1 cellular context compared by ENCODE assay signal in genomic region chr20:45080867-45081616, GRCh38.
TF ChIP-seq lines count a peak whose summit lies in the region.

No MANE protein-coding gene starts in this region.

TF ChIP-seq in neural cell, 6 proteins besides CTCF, POLR2A, EP300 and RAD21 (continued from another document):
- no peak for TF ChIP-seq REST (IDR thresholded peaks at IDR 0.05; ENCODE audit: borderline replicate concordance)
- no peak for TF ChIP-seq POLR2AphosphoS5 (IDR thresholded peaks at IDR 0.05)
